ENCODE assay signal across 10 cellular contexts in genomic region chr16:9102379-9102778, GRCh38. TPM values are rescaled to one million over a fixed set of nuclear protein-coding genes. Genes with fewer than 3 reads are reported as not detected.
DNase-seq lines count a peak whose midpoint lies in the region; ATAC-seq and TF ChIP-seq lines count a peak whose summit lies in the region.
"Had no signal": no experiment of that assay in that cellular context is flagged by ENCODE, and none has a peak within 500 bp of the region (broad histone marks: within the 10 kb centered on the region; RNA-seq: fewer than 3 reads in every experiment).

No MANE protein-coding gene starts in this region.

- H3K23ac ChIP-seq in mesenchymal stem cell (ENCODE audit: low read length in 2 of 2): no peak overlapping the region

- peaks cover 17% of the 10 kb centered on the region for H3K4me1 ChIP-seq in mesenchymal stem cell (ENCODE audit: control insufficient read depth, insufficient read depth, low read depth, low read length)

- H2AK5ac ChIP-seq in mesenchymal stem cell (ENCODE audit: low read length, severe bottlenecking): no peak overlapping the region

- H4K8ac ChIP-seq in mesenchymal stem cell (ENCODE audit: low read length): no peak overlapping the region

- no peak overlapping the region for H3K14ac ChIP-seq in mesenchymal stem cell (ENCODE audit: low read length in 2 of 2)

- H2AFZ ChIP-seq in mesenchymal stem cell (ENCODE audit: low read depth, low read length): no peak overlapping the region

- H2BK120ac ChIP-seq in mesenchymal stem cell (ENCODE audit: low read depth, low read length): no peak overlapping the region

- H3K4me2 ChIP-seq in mesenchymal stem cell (ENCODE audit: low read length, poor library complexity, severe bottlenecking): no peak overlapping the region

- POLR2A ChIA-PET in BJ (lab: Charles Lee): no interaction called here

- 0% methylated on average over 2 of the region's 2 CpGs for WGBS in mesenchymal stem cell

- no peak for ATAC-seq in HG02623 (IDR thresholded peaks at IDR 0.05; ENCODE audit: unreplicated experiment)
- ATAC-seq: left lobe of liver had no signal

- H3K18ac ChIP-seq in mesenchymal stem cell (ENCODE audit: low read depth in 1 of 2, low read length in 2 of 2): no peak overlapping the region

- H3K4me3 ChIP-seq in BJ (ENCODE audit: low read depth, low read length) (no peak overlapping the region), mesenchymal stem cell (ENCODE audit: insufficient read depth in 1 of 2, low read depth in 1 of 2, low read length in 2 of 2) (no peak overlapping the region)

- CTCF ChIA-PET in BJ (lab: Yijun Ruan, JAX): interaction anchor here (0.6 to 3.1 kb wide), 5 partner anchors 11 to 440 kb away, joined by 3 to 9 read pairs (median 4); partner anchors contain the start of gene HAPSTR1

- H4K91ac ChIP-seq in mesenchymal stem cell (ENCODE audit: low read length): no peak overlapping the region

- H2BK15ac ChIP-seq in mesenchymal stem cell (ENCODE audit: low read depth, poor library complexity, severe bottlenecking): no peak overlapping the region

- H3K4ac ChIP-seq in mesenchymal stem cell (ENCODE audit: low read depth in 1 of 2, low read length in 2 of 2): no peak overlapping the region

- no peak overlapping the region for H2BK5ac ChIP-seq in mesenchymal stem cell (ENCODE audit: low read depth, low read length, poor library complexity, severe bottlenecking)

- no peak for TF ChIP-seq CTCF in BJ (IDR thresholded peaks at IDR 0.05; ENCODE audit: insufficient read depth, low read depth, low read length)
- TF ChIP-seq CTCF in GM13977 (IDR thresholded peaks at IDR 0.05; ENCODE audit: extremely low read depth, insufficient read depth, missing control alignments): no peak

- H3K9me3 ChIP-seq in mesenchymal stem cell (ENCODE audit: control insufficient read depth, low read length): no peaks in the 10 kb centered on the region

- in situ Hi-C loops in GM13977 (cut with MboI; ENCODE audit: low pct_unique_long_range_greater_than_20kb, low sequenced_read_pairs, unreplicated experiment): no loop called here

- peaks cover 15% of the 10 kb centered on the region for H3K36me3 ChIP-seq in BJ (ENCODE audit: control insufficient read depth, insufficient read depth, low read length)
- H3K36me3 ChIP-seq in mesenchymal stem cell (ENCODE audit: control insufficient read depth in 1 of 2, insufficient read depth in 2 of 2, low read depth in 1 of 2, low read length in 2 of 2): peaks cover 38 to 98% of the 10 kb centered on the region in 2 experiments

- no peaks in the 10 kb centered on the region for H3K79me1 ChIP-seq in mesenchymal stem cell (replicated peaks; ENCODE audit: low read length, poor library complexity, severe bottlenecking)

- no peak overlapping the region for H2BK12ac ChIP-seq in mesenchymal stem cell (ENCODE audit: low read length in 2 of 2)

- peak overlapping the region; percentile 37 for H3K9ac ChIP-seq in mesenchymal stem cell (ENCODE audit: low read length)

- no peaks in the 10 kb centered on the region for H3K27me3 ChIP-seq in BJ (ENCODE audit: control insufficient read depth, insufficient read depth, low read length)
- no peaks in the 10 kb centered on the region for H3K27me3 ChIP-seq in mesenchymal stem cell (ENCODE audit: control insufficient read depth in 1 of 2, insufficient read depth in 1 of 2, low read length in 2 of 2)

- peak overlapping the region; percentile 33 for H3K27ac ChIP-seq in mesenchymal stem cell (ENCODE audit: low read length, poor library complexity, severe bottlenecking)

- peak; percentile 81 for DNase-seq in BJ (ENCODE audit: low read depth)
- DNase-seq in M059J (ENCODE audit: low read depth): peak; percentile 83
- peak; percentile 94 for DNase-seq in amniotic epithelial cell (ENCODE audit: low read depth)
- DNase-seq in mesenchymal stem cell: peak; percentile 81
- DNase-seq in NCI-H510A treated with DMSO at 0.1 percent for 48 hours (lab: John Stamatoyannopoulos, UW): no peak
- no peak for DNase-seq in GM13977 (ENCODE audit: low spot score)
- DNase-seq in NCI-H187 treated with DMSO at 0.1 percent for 48 hours (lab: John Stamatoyannopoulos, UW): no peak
- DNase-seq: NCI-H1105 treated with DMSO at 0.1 percent for 48 hours had no signal

RNA-seq across cellular contexts. Expression of gene HAPSTR1, which starts 10.9 kb away (rescaled TPM):
- 11.9 and 22.9 TPM in 2 replicates for polyA plus RNA-seq in BJ (2011; rRNA removed)
- polyA minus RNA-seq in BJ (2011; rRNA and poly(A)+ RNA removed): 21.8 and 28.1 TPM in 2 replicates
- total RNA-seq in M059J (2014; rRNA removed; shearing (Covaris generic)): 29.5 and 48.5 TPM in 2 replicates
- polyA plus RNA-seq in mesenchymal stem cell (2013, experiment 1 of 2): 43.4 TPM
- polyA plus RNA-seq in mesenchymal stem cell (2013, experiment 2 of 2): 42.6 TPM

Comparison
In these comparisons a context has a peak if more than half of its experiments do, and no peak if none do; other contexts are left out.
1. DNase-seq: peak in BJ (single experiment), M059J (single experiment), amniotic epithelial cell (single experiment) and mesenchymal stem cell (single experiment); none in NCI-H510A treated with DMSO at 0.1 percent for 48 hours (single experiment), GM13977 (single experiment) and NCI-H187 treated with DMSO at 0.1 percent for 48 hours (single experiment).